Comparison of ENCODE assay signal across 7 cellular contexts in genomic region chr12:120238224-120238616, GRCh38. TPM values are rescaled to one million over a fixed set of nuclear protein-coding genes. Genes with fewer than 3 reads are reported as not detected.
DNase-seq lines count a peak whose midpoint lies in the region; ATAC-seq, FAIRE-seq and TF ChIP-seq lines count a peak whose summit lies in the region.
"Had no signal": no experiment of that assay in that cellular context is flagged by ENCODE, and none has a peak within 500 bp of the region (broad histone marks: within the 10 kb centered on the region; RNA-seq: fewer than 3 reads in every experiment).

No MANE protein-coding gene starts in this region.

- no peaks in the 10 kb centered on the region for H3K36me3 Mint-ChIP-seq in activated naive CD4-positive, alpha-beta T cell treated with anti-CD3 and anti-CD28 coated beads, Interleukin-2, amount 50 U/mL, for 72 hours

- H3K4me3 ChIP-seq in kidney (ENCODE audit: low read length in 2 of 2) (no peak overlapping the region), tibial nerve (no peak overlapping the region)

- H3K36me3 ChIP-seq in kidney (ENCODE audit: control insufficient read depth in 1 of 2, insufficient read depth in 2 of 2, low read length in 2 of 2): no peaks in the 10 kb centered on the region
- no peaks in the 10 kb centered on the region for H3K36me3 ChIP-seq in tibial nerve

- DNase-seq in activated naive CD4-positive, alpha-beta T cell treated with anti-CD3 and anti-CD28 coated beads, Interleukin-2, amount 50 U/mL, for 72 hours (ENCODE audit: low spot score in 2 of 2): no peak
- no peak for DNase-seq in activated naive CD4-positive, alpha-beta T cell (lab: John Stamatoyannopoulos, UW)
- peak; percentile 65 for DNase-seq in kidney
- no peak for DNase-seq in tibial nerve (ENCODE audit: low spot score in 2 of 2)
- DNase-seq in activated CD4-positive, CD25-positive, alpha-beta regulatory T cell (lab: John Stamatoyannopoulos, UW): no peak
- DNase-seq in foreskin melanocyte: no peak
- DNase-seq: stimulated activated naive CD8-positive, alpha-beta T cell treated with anti-CD3 and anti-CD28 coated beads, Interleukin-15, Interleukin-2, amounts not matched to agents 100 U/mL and 50 U/mL, for 24 hours had no signal

- TF ChIP-seq CTCF in kidney (IDR thresholded peaks at IDR 0.05; ENCODE audit: borderline replicate concordance, extremely low read depth, insufficient read depth): no peak
- no peak for TF ChIP-seq CTCF in tibial nerve (IDR thresholded peaks at IDR 0.05)

- no peaks in the 10 kb centered on the region for H3K9me3 Mint-ChIP-seq in activated naive CD4-positive, alpha-beta T cell treated with anti-CD3 and anti-CD28 coated beads, Interleukin-2, amount 50 U/mL, for 72 hours

- peak overlapping the region in 1 of 2 donors; percentile 66 for H3K27ac ChIP-seq in kidney (ENCODE audit: low read depth in 2 of 2, low read length in 2 of 2)
- peak overlapping the region; percentile 57 to 98 (median 80) for H3K27ac ChIP-seq in tibial nerve

- H3K27me3 ChIP-seq in tibial nerve: no peaks in the 10 kb centered on the region

- no peak overlapping the region for H3K9ac ChIP-seq in kidney (ENCODE audit: low read length in 2 of 2)

- peak overlapping the region; percentile 68 to 69 for H3K27ac Mint-ChIP-seq in activated naive CD4-positive, alpha-beta T cell treated with anti-CD3 and anti-CD28 coated beads, Interleukin-2, amount 50 U/mL, for 72 hours

- TF ChIP-seq EP300 in tibial nerve (IDR thresholded peaks at IDR 0.05): no peak

- intact Hi-C loops in kidney (cut with DNase I): no loop called here

- no peak for TF ChIP-seq POLR2A in tibial nerve (IDR thresholded peaks at IDR 0.05)

- H3K4me1 ChIP-seq in kidney (ENCODE audit: control insufficient read depth in 1 of 2, insufficient read depth in 1 of 2, low read depth in 1 of 2, low read length in 2 of 2): peaks cover 62 to 83% of the 10 kb centered on the region in 2 donors
- H3K4me1 ChIP-seq in tibial nerve: peaks cover 3 to 100% (median 93%) of the 10 kb centered on the region in 4 donors

- 57 to 61% methylated on average over 8 of the region's 8 CpGs for WGBS in tibial nerve, 2 donors

- ATAC-seq in activated naive CD4-positive, alpha-beta T cell treated with anti-CD3 and anti-CD28 coated beads, Interleukin-2, amount 50 U/mL, for 72 hours: no peak
- ATAC-seq: stimulated activated naive CD8-positive, alpha-beta T cell treated with anti-CD3 and anti-CD28 coated beads, Interleukin-15, Interleukin-2, amounts not matched to agents 100 U/mL and 50 U/mL, for 24 hours had no signal

- H3K9me3 ChIP-seq in kidney (ENCODE audit: control insufficient read depth in 1 of 2, low read length in 2 of 2): no peaks in the 10 kb centered on the region
- H3K9me3 ChIP-seq in tibial nerve: no peaks in the 10 kb centered on the region

- no peak for FAIRE-seq in kidney (lab: Jason Lieb, UNC)

RNA-seq across cellular contexts. Expression of gene PXN, which starts 27.3 kb away (rescaled TPM):
- 10 to 100 TPM; 49.8 to 66.8 TPM for total RNA-seq in activated naive CD4-positive, alpha-beta T cell treated with anti-CD3 and anti-CD28 coated beads, Interleukin-2, amount 50 U/mL, for 72 hours
- total RNA-seq in kidney (133 TPM), tibial nerve (100 to 1,000 TPM; 217 to 428 (median 330) TPM)
- polyA plus RNA-seq in kidney (ENCODE audit: insufficient read depth, low read depth, low replicate concordance): 57.1 TPM

RNA-seq across cellular contexts. Expression of gene RPLP0, which starts 37.3 kb away (rescaled TPM):
- total RNA-seq in activated naive CD4-positive, alpha-beta T cell treated with anti-CD3 and anti-CD28 coated beads, Interleukin-2, amount 50 U/mL, for 72 hours: 1,000 to 10,000 TPM; 4,045 to 4,525 TPM
- total RNA-seq in kidney: 1,384 TPM
- 1,654 TPM for polyA plus RNA-seq in kidney (ENCODE audit: insufficient read depth, low read depth, low replicate concordance)
- total RNA-seq in tibial nerve: 1,000 to 10,000 TPM; 1,234 to 2,921 (median 1,418) TPM

RNA-seq across cellular contexts. Expression of gene GCN1, which starts 43.7 kb away (rescaled TPM):
- total RNA-seq in activated naive CD4-positive, alpha-beta T cell treated with anti-CD3 and anti-CD28 coated beads, Interleukin-2, amount 50 U/mL, for 72 hours: 100 to 1,000 TPM; 114 to 131 TPM
- total RNA-seq in kidney (77.6 TPM), tibial nerve (100 to 1,000 TPM in 2 of 4 donors, 10 to 100 TPM in 2; 44.6 to 138 (median 106) TPM)
- 12.2 TPM for polyA plus RNA-seq in kidney (ENCODE audit: insufficient read depth, low read depth, low replicate concordance)

RNA-seq across cellular contexts. Expression of gene RNU4-2, which starts 53.5 kb away (rescaled TPM):
- total RNA-seq in activated naive CD4-positive, alpha-beta T cell treated with anti-CD3 and anti-CD28 coated beads, Interleukin-2, amount 50 U/mL, for 72 hours: 1,000 to 10,000 TPM; 2,655 to 3,867 TPM
- total RNA-seq in kidney (18,412 TPM), tibial nerve (under 1 TPM; under 0.01 TPM)
- not detected for polyA plus RNA-seq in kidney (ENCODE audit: insufficient read depth, low read depth, low replicate concordance)

RNA-seq across cellular contexts. Expression of gene RNU4-1, which starts 54.8 kb away (rescaled TPM):
- total RNA-seq in activated naive CD4-positive, alpha-beta T cell treated with anti-CD3 and anti-CD28 coated beads, Interleukin-2, amount 50 U/mL, for 72 hours: 1,000 to 10,000 TPM; 1,753 to 2,211 TPM
- total RNA-seq in kidney (3,016 TPM), tibial nerve (under 1 TPM in 3 of 4 donors, not detected in 1; under 0.01 TPM)
- not detected for polyA plus RNA-seq in kidney (ENCODE audit: insufficient read depth, low read depth, low replicate concordance)
